ENCODE assay signal across 8 cellular contexts in genomic region chr1:222095606-222096475, GRCh38.
DNase-seq lines count a peak whose midpoint lies in the region; ATAC-seq, FAIRE-seq and TF ChIP-seq lines count a peak whose summit lies in the region.

No MANE protein-coding gene starts in this region.

- FAIRE-seq in small intestine (lab: Jason Lieb, UNC) (no peak), RCC 7860 (lab: Jason Lieb, UNC) (no peak)

- WGBS in gastroesophageal sphincter (ENCODE audit: low coverage in 1 of 2), 2 donors = 57 to 73% methylated on average over 8 to 11 of the region's 11 CpGs
- 38 to 51% (median 42%) methylated on average over 11 of the region's 11 CpGs for WGBS in small intestine, 3 donors

- no peak overlapping the region for H3K4me3 ChIP-seq in gastroesophageal sphincter
- no peak overlapping the region for H3K4me3 ChIP-seq in small intestine (ENCODE audit: low read depth in 1 of 2, low read length in 2 of 2)

- TF ChIP-seq CTCF in gastroesophageal sphincter (IDR thresholded peaks at IDR 0.05) = peak; percentile 34 to 76 (median 51)

- ATAC-seq in HG02678 (IDR thresholded peaks at IDR 0.05; ENCODE audit: unreplicated experiment) (peak; percentile 82), gastroesophageal sphincter (no peak)

- H3K36me3 ChIP-seq in gastroesophageal sphincter (no peaks in the 10 kb centered on the region), small intestine (ENCODE audit: control insufficient read depth in 2 of 2, insufficient read depth in 2 of 2, low read length in 2 of 2) (no peaks in the 10 kb centered on the region)

- no peak overlapping the region for H3K27ac ChIP-seq in gastroesophageal sphincter
- H3K27ac ChIP-seq in small intestine (ENCODE audit: low read depth in 1 of 2, low read length in 1 of 2) = no peak overlapping the region

- H3K4me1 ChIP-seq in gastroesophageal sphincter (no peaks in the 10 kb centered on the region), small intestine (ENCODE audit: control insufficient read depth in 2 of 2, insufficient read depth in 1 of 2, low read depth in 1 of 2, low read length in 1 of 2) (no peaks in the 10 kb centered on the region)

- H3K9me3 ChIP-seq in gastroesophageal sphincter (no peaks in the 10 kb centered on the region), small intestine (ENCODE audit: control insufficient read depth, low read depth) (no peaks in the 10 kb centered on the region)

- H3K27me3 ChIP-seq in gastroesophageal sphincter (no peaks in the 10 kb centered on the region), small intestine (ENCODE audit: control insufficient read depth in 2 of 2, insufficient read depth in 2 of 2, low read length in 2 of 2) (no peaks in the 10 kb centered on the region)

- no peak for TF ChIP-seq EP300 in gastroesophageal sphincter (IDR thresholded peaks at IDR 0.05)

- DNase-seq in NCI-H1092 treated with DMSO at 0.1 percent for 48 hours (lab: John Stamatoyannopoulos, UW) = peak; percentile 4
- no peak for DNase-seq in NCI-H1092 (lab: John Stamatoyannopoulos, UW)
- peak; percentile 19 to 46 for DNase-seq in NOMO-1 (lab: John Stamatoyannopoulos, UW; ENCODE audit: unreplicated experiment in 2 of 2)
- DNase-seq in activated T-cell treated with anti-CD3 and anti-CD28 coated beads for 1 hour (ENCODE audit: low read depth) = peak; percentile 35
- peak; percentile 48 for DNase-seq in small intestine
- DNase-seq in RCC 7860 (ENCODE audit: low spot score) = no peak

- no peak for TF ChIP-seq POLR2A in gastroesophageal sphincter (IDR thresholded peaks at IDR 0.05)

Comparison
In these comparisons a context has a peak if more than half of its experiments do, and no peak if none do; other contexts are left out.
1. DNase-seq: peak in NCI-H1092 treated with DMSO at 0.1 percent for 48 hours (single experiment), NOMO-1 (2 of 2), activated T-cell treated with anti-CD3 and anti-CD28 coated beads for 1 hour (single experiment) and small intestine (single experiment); none in NCI-H1092 (single experiment) and RCC 7860 (single experiment).